In genomic region chr1:170310931-170311330, GRCh38 we compare ENCODE assay signal across 15 cellular contexts.
"Had no signal": no experiment of that assay in that cellular context is flagged by ENCODE, and none has a peak within 500 bp of the region (broad histone marks: within the 10 kb centered on the region; RNA-seq: fewer than 3 reads in every experiment).

No MANE protein-coding gene starts in this region.

- H3K27me3 ChIP-seq: gastroesophageal sphincter, heart right ventricle, upper lobe of left lung had no signal

- DNase-seq: activated CD4-positive, alpha-beta memory T cell treated with anti-CD3 and anti-CD28 coated beads, Interleukin-2, amount 10 ng/mL, durations not matched to agents 7 days and 5 days; activated CD4-positive, alpha-beta T cell treated with anti-CD3 and anti-CD28 coated beads for 36 hours; activated naive CD4-positive, alpha-beta T cell treated with anti-CD3 and anti-CD28 coated beads, Interleukin-2, amount 10 ng/mL, durations not matched to agents 7 days and 5 days; activated T-cell treated with anti-CD3 and anti-CD28 coated beads, Interleukin-2, amount 50 U/mL, for 24 hours; central memory CD4-positive, alpha-beta T cell; effector memory CD4-positive, alpha-beta T cell; heart right ventricle; retina; stimulated activated CD4-positive, alpha-beta T cell treated with anti-CD3 and anti-CD28 coated beads, Interleukin-4, amount 100 ng/mL, for 24 hours; stimulated activated naive CD4-positive, alpha-beta T cell; T-helper 2 cell; upper lobe of left lung had no signal

- H3K4me1 Mint-ChIP-seq: activated CD4-positive, alpha-beta memory T cell treated with anti-CD3 and anti-CD28 coated beads, Interleukin-2, amount 10 ng/mL, durations not matched to agents 7 days and 5 days; activated CD4-positive, alpha-beta T cell treated with anti-CD3 and anti-CD28 coated beads for 36 hours; activated naive CD4-positive, alpha-beta T cell treated with anti-CD3 and anti-CD28 coated beads, Interleukin-2, amount 10 ng/mL, durations not matched to agents 7 days and 5 days had no signal

- H3K27ac Mint-ChIP-seq: activated CD4-positive, alpha-beta memory T cell treated with anti-CD3 and anti-CD28 coated beads, Interleukin-2, amount 10 ng/mL, durations not matched to agents 7 days and 5 days; activated CD4-positive, alpha-beta T cell treated with anti-CD3 and anti-CD28 coated beads for 36 hours; activated naive CD4-positive, alpha-beta T cell treated with anti-CD3 and anti-CD28 coated beads, Interleukin-2, amount 10 ng/mL, durations not matched to agents 7 days and 5 days; activated T-cell treated with anti-CD3 and anti-CD28 coated beads, Interleukin-2, amount 50 U/mL, for 24 hours; dendritic cell treated with granulocyte-macrophage colony-stimulating factor and Interleukin-4, amounts not matched to agents 40 ng/mL and 50 ng/mL, for 4 days had no signal

- H3K36me3 ChIP-seq: gastroesophageal sphincter, heart right ventricle, upper lobe of left lung had no signal

- H3K4me3 ChIP-seq: gastroesophageal sphincter, heart right ventricle, upper lobe of left lung had no signal

- H3K79me2 ChIP-seq: parathyroid adenoma had no signal

- ATAC-seq: activated CD4-positive, alpha-beta T cell treated with anti-CD3 and anti-CD28 coated beads for 36 hours; gastroesophageal sphincter; heart right ventricle had no signal

- H3K4me3 Mint-ChIP-seq: activated CD4-positive, alpha-beta memory T cell treated with anti-CD3 and anti-CD28 coated beads, Interleukin-2, amount 10 ng/mL, durations not matched to agents 7 days and 5 days; activated CD4-positive, alpha-beta T cell treated with anti-CD3 and anti-CD28 coated beads for 36 hours; activated naive CD4-positive, alpha-beta T cell treated with anti-CD3 and anti-CD28 coated beads, Interleukin-2, amount 10 ng/mL, durations not matched to agents 7 days and 5 days; activated T-cell treated with anti-CD3 and anti-CD28 coated beads, Interleukin-2, amount 50 U/mL, for 24 hours; dendritic cell treated with granulocyte-macrophage colony-stimulating factor and Interleukin-4, amounts not matched to agents 40 ng/mL and 50 ng/mL, for 4 days had no signal

- H3K9ac ChIP-seq: parathyroid adenoma had no signal

- H2AFZ ChIP-seq: parathyroid adenoma had no signal

- H3K27ac ChIP-seq: gastroesophageal sphincter, parathyroid adenoma, upper lobe of left lung had no signal

- H3K36me3 Mint-ChIP-seq: activated naive CD4-positive, alpha-beta T cell treated with anti-CD3 and anti-CD28 coated beads, Interleukin-2, amount 10 ng/mL, durations not matched to agents 7 days and 5 days had no signal

- H3K4me1 ChIP-seq: parathyroid adenoma, upper lobe of left lung had no signal

- H3K9me3 ChIP-seq: gastroesophageal sphincter, heart right ventricle, upper lobe of left lung had no signal

- H3K27me3 Mint-ChIP-seq: activated naive CD4-positive, alpha-beta T cell treated with anti-CD3 and anti-CD28 coated beads, Interleukin-2, amount 10 ng/mL, durations not matched to agents 7 days and 5 days; dendritic cell treated with granulocyte-macrophage colony-stimulating factor and Interleukin-4, amounts not matched to agents 40 ng/mL and 50 ng/mL, for 4 days had no signal

- H3K9me3 Mint-ChIP-seq: activated CD4-positive, alpha-beta memory T cell treated with anti-CD3 and anti-CD28 coated beads, Interleukin-2, amount 10 ng/mL, durations not matched to agents 7 days and 5 days; activated naive CD4-positive, alpha-beta T cell treated with anti-CD3 and anti-CD28 coated beads, Interleukin-2, amount 10 ng/mL, durations not matched to agents 7 days and 5 days; activated T-cell treated with anti-CD3 and anti-CD28 coated beads, Interleukin-2, amount 50 U/mL, for 24 hours; dendritic cell treated with granulocyte-macrophage colony-stimulating factor and Interleukin-4, amounts not matched to agents 40 ng/mL and 50 ng/mL, for 4 days had no signal
